20 cellular contexts compared by ENCODE assay signal in genomic region chr5:146124580-146124979, GRCh38. TPM values are rescaled to one million over a fixed set of nuclear protein-coding genes. Genes with fewer than 3 reads are reported as not detected.
A peak's percentile ranks its signal among the peaks of the same experiment; 100 is the strongest.
DNase-seq lines count a peak whose midpoint lies in the region; ATAC-seq, FAIRE-seq and TF ChIP-seq lines count a peak whose summit lies in the region.
"Had no signal": no experiment of that assay in that cellular context is flagged by ENCODE, and none has a peak within 500 bp of the region (broad histone marks: within the 10 kb centered on the region; RNA-seq: fewer than 3 reads in every experiment).

No MANE protein-coding gene starts in this region.

- no peak overlapping the region for H2BK5ac ChIP-seq in IMR-90 (ENCODE audit: low read depth, low read length, poor library complexity, severe bottlenecking)

- BruUV-seq in IMR-90 (replicated peaks; lab: Mats Ljungman, UMichigan) = no TSS peak

- no peak for FAIRE-seq in A549 (lab: Jason Lieb, UNC)
- FAIRE-seq: GM12878, GM19239 had no signal

- H2AFZ ChIP-seq in IMR-90 (replicated peaks; ENCODE audit: low read length, poor library complexity) = no peak overlapping the region
- H2AFZ ChIP-seq: GM23338 had no signal

- H3K18ac ChIP-seq in IMR-90 (ENCODE audit: low read depth, low read length) = no peak overlapping the region

- H3K9me3 ChIP-seq in A549 (no peaks in the 10 kb centered on the region), IMR-90 (ENCODE audit: control insufficient read depth, insufficient read depth, low read length) (peaks cover 2% of the 10 kb centered on the region; the same call in 1 of the 2 replicates), SK-N-MC (ENCODE audit: low read depth, low read length) (no peaks in the 10 kb centered on the region), HAP-1 (no peaks in the 10 kb centered on the region), SJCRH30 (replicated peaks) (no peaks in the 10 kb centered on the region)
- H3K9me3 ChIP-seq: Caco-2 had no signal

- H3K27ac ChIP-seq in A549 = no peak overlapping the region
- H3K27ac ChIP-seq in IMR-90 (ENCODE audit: insufficient read depth, low read length) = no peak overlapping the region
- peak overlapping the region; percentile 55; the same call in 1 of the 2 replicates for H3K27ac ChIP-seq in SK-N-MC
- no peak overlapping the region for H3K27ac ChIP-seq in SJCRH30
- H3K27ac ChIP-seq: C4-2B had no signal

- DNase-seq in A549 (ENCODE audit: low read depth in 1 of 2, low spot score in 1 of 2) = no peak
- no peak for DNase-seq in IMR-90
- no peak for DNase-seq in SK-N-MC (ENCODE audit: low read depth, low spot score)
- no peak for DNase-seq in HAP-1 (ENCODE audit: low spot score in 2 of 2)
- DNase-seq in SJCRH30 = no peak
- DNase-seq: 8988T; Caco-2; CD4-positive, CD25-positive, alpha-beta regulatory T cell; CD8-positive, alpha-beta T cell; DMS153; DND-41; GDM1; H9; HFFc6 had no signal

- no peak overlapping the region for H2BK15ac ChIP-seq in IMR-90 (ENCODE audit: low read depth, low read length)

- no peak overlapping the region for H2BK20ac ChIP-seq in IMR-90 (ENCODE audit: low read depth, low read length)

- no peak overlapping the region for H4K91ac ChIP-seq in IMR-90 (ENCODE audit: insufficient read depth, low read depth, low read length)

- no peak for ATAC-seq in A549
- no peak for ATAC-seq in IMR-90 (ENCODE audit: low read depth)
- no peak for ATAC-seq in HG03457 (IDR thresholded peaks at IDR 0.05; ENCODE audit: unreplicated experiment)
- ATAC-seq: CD8-positive, alpha-beta T cell; GM12878; GM23338 had no signal

- H2BK120ac ChIP-seq in IMR-90 (ENCODE audit: low read depth, low read length) = no peak overlapping the region

- POLR2A ChIA-PET in A549 (lab: Yijun Ruan, JAX) = no interaction called here
- POLR2A ChIA-PET in IMR-90 (lab: Charles Lee; ENCODE audit: unreplicated experiment) = no interaction called here

- no peak overlapping the region for H4K8ac ChIP-seq in IMR-90 (ENCODE audit: low read depth in 2 of 2, low read length in 2 of 2)

- no peak overlapping the region for H3K56ac ChIP-seq in IMR-90 (ENCODE audit: extremely low read depth, insufficient read depth, low read length)

- intact Hi-C loops in IMR-90 (cut with micrococcal nuclease) = loop anchor here (10.0 kb wide), 1 partner anchor 1920 kb away; no protein-coding TSS in a partner anchor

- H3K36me3 ChIP-seq in IMR-90 (ENCODE audit: control insufficient read depth, insufficient read depth, low read length) (peaks cover 16% of the 10 kb centered on the region), SK-N-MC (ENCODE audit: insufficient read depth, low read length) (peaks cover 98% of the 10 kb centered on the region), HAP-1 (replicated peaks) (peaks cover 94% of the 10 kb centered on the region), SJCRH30 (peaks cover 85% of the 10 kb centered on the region)

- H3K9ac ChIP-seq in IMR-90 (ENCODE audit: low read depth, low read length) = no peak overlapping the region
- H3K9ac ChIP-seq in SK-N-MC (ENCODE audit: insufficient read length) = no peak overlapping the region

- in situ Hi-C loops in IMR-90 (cut with MboI; ENCODE audit: low sequenced_read_pairs) = no loop called here
- in situ Hi-C loops in HAP-1 (cut with MboI; ENCODE audit: low sequenced_read_pairs) = no loop called here

- dilution Hi-C loops in IMR-90 (cut with HindIII; ENCODE audit: low sequenced_read_pairs, unreplicated experiment) = no loop called here

- no peak for TF ChIP-seq RAD21 in A549 (conservative IDR thresholded peaks at IDR 0.05 in 1 of 2, IDR thresholded peaks at IDR 0.05 in 1 of 2)
- no peak for TF ChIP-seq RAD21 in IMR-90 (IDR thresholded peaks at IDR 0.05; ENCODE audit: low read length)

- H3K4ac ChIP-seq in IMR-90 (ENCODE audit: low read depth, low read length) = no peak overlapping the region

- no peak overlapping the region for H3K14ac ChIP-seq in IMR-90 (replicated peaks; ENCODE audit: low read depth, low read length)

- H4K20me1 ChIP-seq in IMR-90 (ENCODE audit: insufficient read depth, low read length) = no peaks in the 10 kb centered on the region

- no peak overlapping the region for H3K4me3 ChIP-seq in A549
- H3K4me3 ChIP-seq in IMR-90 (ENCODE audit: insufficient read depth, low read depth, low read length) = no peak overlapping the region
- H3K4me3 ChIP-seq in SK-N-MC = no peak overlapping the region
- H3K4me3 ChIP-seq in HAP-1 = no peak overlapping the region
- no peak overlapping the region for H3K4me3 ChIP-seq in SJCRH30
- H3K4me3 ChIP-seq: GM12878, GM23338 had no signal

- H3K4me2 ChIP-seq in A549 (no peak overlapping the region), IMR-90 (ENCODE audit: low read depth, low read length) (no peak overlapping the region)
- H3K4me2 ChIP-seq: GM23338 had no signal

- H2AK5ac ChIP-seq in IMR-90 (ENCODE audit: low read depth, low read length) = no peak overlapping the region

- 84% methylated on average over 2 of the region's 2 CpGs for WGBS in A549 (ENCODE audit: missing lambda C conversion rate)
- WGBS in IMR-90 (ENCODE audit: extremely low coverage in 2 of 2, insufficient read length in 1 of 2), 2 experiments = 43% methylated on average over 1 of the region's 2 CpGs; no CpG with 5 or more reads in 1 of the 2 experiments

- no peak for TF ChIP-seq CTCF in A549 (IDR thresholded peaks at IDR 0.05)
- TF ChIP-seq CTCF in IMR-90 (conservative IDR thresholded peaks at IDR 0.05; ENCODE audit: low read depth, low read length) = no peak

- H2AK9ac ChIP-seq in IMR-90 (replicated peaks; ENCODE audit: low read depth, low read length, poor library complexity) = no peak overlapping the region

- H3K27me3 ChIP-seq in IMR-90 (ENCODE audit: control insufficient read depth, insufficient read depth, low read length) = no peaks in the 10 kb centered on the region
- H3K27me3 ChIP-seq in HAP-1 (ENCODE audit: low read depth) = no peaks in the 10 kb centered on the region
- H3K27me3 ChIP-seq in SJCRH30 = no peaks in the 10 kb centered on the region

- H3K4me1 ChIP-seq in A549 (no peaks in the 10 kb centered on the region), IMR-90 (ENCODE audit: control insufficient read depth, insufficient read depth, low read length) (no peaks in the 10 kb centered on the region), HAP-1 (peaks cover 15% of the 10 kb centered on the region), SJCRH30 (0 out of 2 replicates have a peak, but pooled peaks cover 3% of the 10 kb centered on the region)
- H3K4me1 ChIP-seq: Caco-2 had no signal

- TF ChIP-seq EP300 in A549 (IDR thresholded peaks at IDR 0.05) = no peak

- CTCF ChIA-PET in A549 (lab: Yijun Ruan, JAX) (no interaction called here), IMR-90 (lab: Yijun Ruan, JAX) (no interaction called here)

- H3K9me1 ChIP-seq in IMR-90 (ENCODE audit: insufficient read depth, low read length) = no peaks in the 10 kb centered on the region

- TF ChIP-seq POLR2A in A549 (IDR thresholded peaks at IDR 0.05; ENCODE audit: low read length) (no peak), IMR-90 (IDR thresholded peaks at IDR 0.05; ENCODE audit: low read depth, low read length) (no peak)

- H3K23ac ChIP-seq in IMR-90 (ENCODE audit: low read depth, low read length) = no peak overlapping the region

- H3K79me1 ChIP-seq in IMR-90 (ENCODE audit: low read depth in 1 of 2, low read length in 2 of 2) = peaks cover 0 to 8% of the 10 kb centered on the region in 2 experiments; a peak in 1 of 4 replicates

- no peak overlapping the region for H4K5ac ChIP-seq in IMR-90 (ENCODE audit: low read depth, low read length)

TF ChIP-seq in A549, 52 proteins besides CTCF, POLR2A, EP300 and RAD21:
- TF ChIP-seq MAFK (IDR thresholded peaks at IDR 0.05; ENCODE audit: partially characterized antibody) (peak; percentile 77), FOSB (CRISPR knock-in tag; IDR thresholded peaks at IDR 0.05) (no peak)

TF ChIP-seq in IMR-90, 13 proteins besides CTCF, POLR2A, EP300 and RAD21:
- TF ChIP-seq ELK1 (IDR thresholded peaks at IDR 0.05; ENCODE audit: borderline replicate concordance, low read depth, low read length) = no peak
- peak; percentile 65; the same call in 1 of the 2 replicates for TF ChIP-seq MAFK (IDR thresholded peaks at IDR 0.05; ENCODE audit: low read depth, low read length)
- TF ChIP-seq CHD1 (IDR thresholded peaks at IDR 0.05; ENCODE audit: low read depth, low read length) = no peak
- TF ChIP-seq RCOR1 (IDR thresholded peaks at IDR 0.05; ENCODE audit: insufficient replicate concordance, low read length) = no peak
- no peak for TF ChIP-seq BHLHE40 (IDR thresholded peaks at IDR 0.05; ENCODE audit: low read depth, low read length)
- TF ChIP-seq RFX5 (IDR thresholded peaks at IDR 0.05; ENCODE audit: low read depth, low read length) = no peak

RNA-seq across cellular contexts. Expression of gene PLAC8L1, which starts 19.2 kb away (rescaled TPM):
- 0.70 and 0.74 TPM in 2 replicates for polyA plus RNA-seq in A549 (2011; rRNA removed)
- polyA plus RNA-seq in A549 (2012; cell fraction: cytosol; rRNA removed) = 0.47 and 0.50 TPM in 2 replicates
- polyA plus RNA-seq in A549 (2012; cell fraction: nucleus; rRNA removed) = 1.4 and 4.1 TPM in 2 replicates
- 0.34 to 0.84 TPM (median 0.41 TPM) in 3 replicates for polyA plus RNA-seq in A549 (2017; fragmentation: RNase III; extraction: RNeasy Plus Mini Kit Qiagen cat#74134 plus additional on column Dnase treatment)
- not detected in 2 replicates for polyA minus RNA-seq in A549 (2011; rRNA and poly(A)+ RNA removed)
- total RNA-seq in IMR-90 (2012; rRNA removed) = not detected in 2 replicates
- polyA plus RNA-seq in IMR-90 (2012; rRNA removed) = 0.27 TPM in 1 of 2 replicates, not detected in the other
- not detected in 2 replicates for polyA plus RNA-seq in IMR-90 (2012; cell fraction: cytosol; rRNA removed)
- polyA plus RNA-seq in IMR-90 (2012; cell fraction: nucleus; rRNA removed; ENCODE audit: low replicate concordance) = 0.48 and 1.4 TPM in 2 replicates
- 0.33 TPM in 1 of 2 replicates, not detected in the other for total RNA-seq in SJCRH30 (2014; rRNA removed; shearing (Covaris generic))
- total RNA-seq: CD8-positive, alpha-beta T cell; GM23338; H4 had no signal
- polyA plus RNA-seq: CD4-positive, CD25-positive, alpha-beta regulatory T cell had no signal

RNA-seq across cellular contexts. Expression of gene LARS1, which starts 57.9 kb away (rescaled TPM):
- 56.9 and 87.2 TPM in 2 replicates for polyA plus RNA-seq in A549 (2011; rRNA removed)
- polyA plus RNA-seq in A549 (2012; cell fraction: cytosol; rRNA removed) = 10.9 and 11.2 TPM in 2 replicates
- 10.0 and 19.4 TPM in 2 replicates for polyA plus RNA-seq in A549 (2012; cell fraction: nucleus; rRNA removed)
- 79.8 to 86.8 TPM (median 84.3 TPM) in 3 replicates for polyA plus RNA-seq in A549 (2017; fragmentation: RNase III; extraction: RNeasy Plus Mini Kit Qiagen cat#74134 plus additional on column Dnase treatment)
- 76.5 and 77.4 TPM in 2 replicates for polyA minus RNA-seq in A549 (2011; rRNA and poly(A)+ RNA removed)
- 70.4 and 91.4 TPM in 2 replicates for total RNA-seq in IMR-90 (2012; rRNA removed)
- polyA plus RNA-seq in IMR-90 (2012; rRNA removed) = 20.1 and 25.7 TPM in 2 replicates
- 3.2 and 5.8 TPM in 2 replicates for polyA plus RNA-seq in IMR-90 (2012; cell fraction: cytosol; rRNA removed)
- polyA plus RNA-seq in IMR-90 (2012; cell fraction: nucleus; rRNA removed; ENCODE audit: low replicate concordance) = 3.1 and 42.3 TPM in 2 replicates
- 152 and 170 TPM in 2 replicates for total RNA-seq in SJCRH30 (2014; rRNA removed; shearing (Covaris generic))
